1 cellular context compared by ENCODE assay signal in genomic region chr7:139902436-139903102, GRCh38.
TF ChIP-seq lines count a peak whose summit lies in the region.

No MANE protein-coding gene starts in this region.

TF ChIP-seq in IMR-90, 13 proteins besides CTCF, POLR2A, EP300 and RAD21 (continued from another document):
- no peak for TF ChIP-seq MAZ (IDR thresholded peaks at IDR 0.05; ENCODE audit: borderline replicate concordance, low read depth, low read length)
- TF ChIP-seq RCOR1 (IDR thresholded peaks at IDR 0.05; ENCODE audit: insufficient replicate concordance, low read length): no peak
- no peak for TF ChIP-seq RFX5 (IDR thresholded peaks at IDR 0.05; ENCODE audit: low read depth, low read length)
- no peak for TF ChIP-seq CHD1 (IDR thresholded peaks at IDR 0.05; ENCODE audit: low read depth, low read length)
- no peak for TF ChIP-seq SMC3 (IDR thresholded peaks at IDR 0.05; ENCODE audit: low read depth, low read length)
- no peak for TF ChIP-seq BHLHE40 (IDR thresholded peaks at IDR 0.05; ENCODE audit: low read depth, low read length)
- no peak for TF ChIP-seq NFE2L2 (IDR thresholded peaks at IDR 0.05; ENCODE audit: low read depth, low read length)
